In the genomic region with DNA sequence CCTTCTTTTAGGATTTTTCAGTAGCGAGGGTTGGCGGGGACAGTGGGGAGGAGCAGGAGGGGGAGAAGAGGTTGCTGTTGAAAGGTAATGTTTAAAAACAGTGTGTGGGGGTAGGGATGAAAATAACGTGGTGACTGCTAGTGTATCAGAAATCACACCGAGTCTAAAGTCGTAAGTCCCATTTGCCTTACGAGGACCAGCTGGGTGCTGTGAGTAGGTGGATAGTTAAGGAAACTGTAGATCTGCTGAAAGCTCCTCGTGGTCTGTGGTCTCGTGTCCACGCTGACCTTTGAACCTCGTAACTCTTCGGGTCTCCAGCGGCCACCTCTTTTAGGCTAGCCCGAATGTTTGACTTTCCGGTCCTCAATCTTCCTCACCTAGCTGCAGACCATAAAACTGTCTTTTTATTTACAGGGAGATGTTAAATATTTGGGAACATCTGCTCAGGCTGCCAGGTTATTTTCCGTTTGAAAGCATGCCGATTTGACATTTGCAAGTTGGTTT, we compare ENCODE assay signal across 8 cellular contexts.
DNase-seq lines count a peak whose midpoint lies in the region; ATAC-seq and TF ChIP-seq lines count a peak whose summit lies in the region.

No MANE protein-coding gene starts in this region.

- no peaks in the 10 kb centered on the region for H3K36me3 Mint-ChIP-seq in stimulated activated effector memory CD8-positive, alpha-beta T cell treated with anti-CD3 and anti-CD28 coated beads, Interleukin-12 subunit alpha, Interleukin-12 subunit beta, amount 100 ng/mL, for 72 hours

- no peaks in the 10 kb centered on the region for H3K27me3 ChIP-seq in adipocyte (replicated peaks; ENCODE audit: control insufficient read depth, insufficient read depth, low read length)

- peaks cover 14% of the 10 kb centered on the region for H3K4me1 ChIP-seq in adipocyte (ENCODE audit: control insufficient read depth, insufficient read depth, low read length)

- H3K9me3 ChIP-seq in adipocyte (ENCODE audit: control insufficient read depth, low read length) (no peaks in the 10 kb centered on the region), iPS-18c (ENCODE audit: control insufficient read depth, insufficient read depth, low read length) (no peaks in the 10 kb centered on the region)

- H3K4me1 Mint-ChIP-seq in stimulated activated effector memory CD8-positive, alpha-beta T cell treated with anti-CD3 and anti-CD28 coated beads, Interleukin-12 subunit alpha, Interleukin-12 subunit beta, amount 100 ng/mL, for 72 hours, result peaks cover 5% of the 10 kb centered on the region

- TF ChIP-seq CTCF in GM12875 (IDR thresholded peaks at IDR 0.05; ENCODE audit: borderline replicate concordance, insufficient read depth, low read depth, low read length), result no peak

- DNase-seq in adipocyte (ENCODE audit: low read depth) (peak; percentile 12), activated gamma-delta T cell treated with Interleukin-2 at 50 U/mL for 16 hours (no peak), T-helper 9 cell (no peak)
- DNase-seq in stimulated activated effector memory CD8-positive, alpha-beta T cell treated with anti-CD3 and anti-CD28 coated beads, Interleukin-12 subunit alpha, Interleukin-12 subunit beta, amount 100 ng/mL, for 72 hours (ENCODE audit: low spot score in 2 of 2), result no peak

- peak overlapping the region; percentile 79 for H3K9ac ChIP-seq in adipocyte (ENCODE audit: low read length)

- H3K4me3 ChIP-seq in GM12875 (ENCODE audit: low read depth, low read length), result peak overlapping the region; percentile 85
- H3K4me3 ChIP-seq in adipocyte (ENCODE audit: low read length), result peak overlapping the region; percentile 90
- H3K4me3 ChIP-seq in iPS-18c (ENCODE audit: insufficient read depth, low read depth, low read length), result peak overlapping the region; percentile 81

- peak; percentile 36 for ATAC-seq in HG03280 (IDR thresholded peaks at IDR 0.05; ENCODE audit: unreplicated experiment)
- no peak for ATAC-seq in stimulated activated effector memory CD8-positive, alpha-beta T cell treated with anti-CD3 and anti-CD28 coated beads, Interleukin-12 subunit alpha, Interleukin-12 subunit beta, amount 100 ng/mL, for 72 hours
- no peak for ATAC-seq in HG02884 (IDR thresholded peaks at IDR 0.05; ENCODE audit: unreplicated experiment)

- no peaks in the 10 kb centered on the region for H3K9me3 Mint-ChIP-seq in stimulated activated effector memory CD8-positive, alpha-beta T cell treated with anti-CD3 and anti-CD28 coated beads, Interleukin-12 subunit alpha, Interleukin-12 subunit beta, amount 100 ng/mL, for 72 hours

- H3K4me3 Mint-ChIP-seq in stimulated activated effector memory CD8-positive, alpha-beta T cell treated with anti-CD3 and anti-CD28 coated beads, Interleukin-12 subunit alpha, Interleukin-12 subunit beta, amount 100 ng/mL, for 72 hours, result peak overlapping the region; percentile 52

- H3K36me3 ChIP-seq in adipocyte (ENCODE audit: control insufficient read depth, insufficient read depth, low read length, severe bottlenecking), result no peaks in the 10 kb centered on the region

- no peak overlapping the region for H3K27ac Mint-ChIP-seq in stimulated activated effector memory CD8-positive, alpha-beta T cell treated with anti-CD3 and anti-CD28 coated beads, Interleukin-12 subunit alpha, Interleukin-12 subunit beta, amount 100 ng/mL, for 72 hours
